36 cellular contexts compared by ENCODE assay signal in the genomic region with DNA sequence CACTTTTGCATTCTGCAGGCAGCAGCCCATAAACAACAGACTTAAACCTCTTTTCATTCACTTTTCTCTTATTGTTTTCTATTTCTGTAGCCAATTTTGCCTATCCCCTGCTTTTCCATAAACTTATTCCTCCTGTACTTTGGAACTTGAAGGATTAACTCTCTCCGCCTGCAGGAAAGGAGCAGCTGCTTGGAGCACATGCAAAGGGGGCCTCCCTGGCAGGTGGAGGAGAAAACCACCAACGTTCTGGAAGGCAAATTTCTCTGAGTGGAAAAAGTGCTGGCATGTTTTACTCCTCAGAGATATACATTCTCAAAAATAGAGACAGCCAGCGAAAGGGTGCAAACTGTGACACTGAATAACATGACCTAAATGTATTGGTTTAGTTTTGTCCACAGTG. TPM values are rescaled to one million over a fixed set of nuclear protein-coding genes. Genes with fewer than 3 reads are reported as not detected.
"Had no signal": no experiment of that assay in that cellular context is flagged by ENCODE, and none has a peak within 500 bp of the region (broad histone marks: within the 10 kb centered on the region; RNA-seq: fewer than 3 reads in every experiment).

No MANE protein-coding gene starts in this region.

- H3K4me3 Mint-ChIP-seq: activated B cell treated with CpG ODN at 0.5 μM for 24 hours; activated CD8-positive, alpha-beta T cell treated with anti-CD3 and anti-CD28 coated beads, Interleukin-2, amount 10 ng/mL, durations not matched to agents 7 days and 5 days; activated naive CD4-positive, alpha-beta T cell treated with anti-CD3 and anti-CD28 coated beads for 36 hours; activated naive CD8-positive, alpha-beta T cell treated with anti-CD3 and anti-CD28 coated beads for 36 hours; activated T-helper 1 cell treated with anti-CD3 and anti-CD28 coated beads, Interleukin-12 subunit alpha, Interleukin-12 subunit beta, Interleukin-2, Interleukin-4 antibody, amounts not matched to agents 30 ng/mL and 10 ng/mL and 1 ng/mL, durations not matched to agents 14 hours and 24 hours and 36 hours; brain; memory B cell; naive thymus-derived CD8-positive, alpha-beta T cell; stimulated activated effector memory CD8-positive, alpha-beta T cell treated with anti-CD3 and anti-CD28 coated beads, Interleukin-12 subunit alpha, Interleukin-12 subunit beta, amount 100 ng/mL, for 72 hours; stimulated activated naive CD8-positive, alpha-beta T cell treated with anti-CD3 and anti-CD28 coated beads, Interleukin-15, Interleukin-2, amounts not matched to agents 100 ng/mL and 50 ng/mL, for 24 hours had no signal

- H3K4me1 ChIP-seq: ascending aorta, right lobe of liver, upper lobe of left lung had no signal

- H3K27me3 ChIP-seq: ascending aorta, cardiac muscle cell, neutrophil, ovary, right lobe of liver, upper lobe of left lung had no signal

- H3K27ac Mint-ChIP-seq: activated B cell treated with CpG ODN at 0.5 μM for 24 hours; activated CD8-positive, alpha-beta T cell treated with anti-CD3 and anti-CD28 coated beads, Interleukin-2, amount 10 ng/mL, durations not matched to agents 7 days and 5 days; activated naive CD4-positive, alpha-beta T cell treated with anti-CD3 and anti-CD28 coated beads for 36 hours; activated naive CD8-positive, alpha-beta T cell treated with anti-CD3 and anti-CD28 coated beads for 36 hours; activated T-helper 1 cell treated with anti-CD3 and anti-CD28 coated beads, Interleukin-12 subunit alpha, Interleukin-12 subunit beta, Interleukin-2, Interleukin-4 antibody, amounts not matched to agents 30 ng/mL and 10 ng/mL and 1 ng/mL, durations not matched to agents 14 hours and 24 hours and 36 hours; brain; memory B cell; naive thymus-derived CD8-positive, alpha-beta T cell; progenitor cell of endocrine pancreas; stimulated activated effector memory CD8-positive, alpha-beta T cell treated with anti-CD3 and anti-CD28 coated beads, Interleukin-12 subunit alpha, Interleukin-12 subunit beta, amount 100 ng/mL, for 72 hours; stimulated activated naive CD8-positive, alpha-beta T cell treated with anti-CD3 and anti-CD28 coated beads, Interleukin-15, Interleukin-2, amounts not matched to agents 100 ng/mL and 50 ng/mL, for 24 hours had no signal

- ATAC-seq: activated CD8-positive, alpha-beta T cell treated with anti-CD3 and anti-CD28 coated beads, Interleukin-2, amount 10 ng/mL, durations not matched to agents 7 days and 5 days; esophagus mucosa; naive thymus-derived CD8-positive, alpha-beta T cell; right lobe of liver; stimulated activated effector memory CD8-positive, alpha-beta T cell treated with anti-CD3 and anti-CD28 coated beads, Interleukin-12 subunit alpha, Interleukin-12 subunit beta, amount 100 ng/mL, for 72 hours had no signal

- H3K4me1 Mint-ChIP-seq: activated B cell treated with CpG ODN at 0.5 μM for 24 hours; activated naive CD8-positive, alpha-beta T cell treated with anti-CD3 and anti-CD28 coated beads for 36 hours; memory B cell; naive thymus-derived CD8-positive, alpha-beta T cell; stimulated activated effector memory CD8-positive, alpha-beta T cell treated with anti-CD3 and anti-CD28 coated beads, Interleukin-12 subunit alpha, Interleukin-12 subunit beta, amount 100 ng/mL, for 72 hours had no signal

- H3K4me3 ChIP-seq: ascending aorta, cardiac muscle cell, coronary artery, dorsolateral prefrontal cortex, ovary, right lobe of liver, upper lobe of left lung had no signal

- H3K27ac ChIP-seq: ascending aorta, cardiac muscle cell, coronary artery, dorsolateral prefrontal cortex, neutrophil, ovary, right lobe of liver, upper lobe of left lung had no signal

- H3K27me3 Mint-ChIP-seq: activated B cell treated with CpG ODN at 0.5 μM for 24 hours; activated naive CD8-positive, alpha-beta T cell treated with anti-CD3 and anti-CD28 coated beads for 36 hours; memory B cell; progenitor cell of endocrine pancreas; stimulated activated naive CD8-positive, alpha-beta T cell treated with anti-CD3 and anti-CD28 coated beads, Interleukin-15, Interleukin-2, amounts not matched to agents 100 ng/mL and 50 ng/mL, for 24 hours had no signal

- H3K9me3 Mint-ChIP-seq: activated B cell treated with CpG ODN at 0.5 μM for 24 hours; activated naive CD4-positive, alpha-beta T cell treated with anti-CD3 and anti-CD28 coated beads for 36 hours; activated naive CD8-positive, alpha-beta T cell treated with anti-CD3 and anti-CD28 coated beads for 36 hours; activated T-helper 1 cell treated with anti-CD3 and anti-CD28 coated beads, Interleukin-12 subunit alpha, Interleukin-12 subunit beta, Interleukin-2, Interleukin-4 antibody, amounts not matched to agents 30 ng/mL and 10 ng/mL and 1 ng/mL, durations not matched to agents 14 hours and 24 hours and 36 hours; brain; memory B cell; naive thymus-derived CD8-positive, alpha-beta T cell; stimulated activated effector memory CD8-positive, alpha-beta T cell treated with anti-CD3 and anti-CD28 coated beads, Interleukin-12 subunit alpha, Interleukin-12 subunit beta, amount 100 ng/mL, for 72 hours; stimulated activated naive CD8-positive, alpha-beta T cell treated with anti-CD3 and anti-CD28 coated beads, Interleukin-15, Interleukin-2, amounts not matched to agents 100 ng/mL and 50 ng/mL, for 24 hours had no signal

- FAIRE-seq: endothelial cell of umbilical vein, small intestine had no signal

- H3K36me3 Mint-ChIP-seq: activated naive CD8-positive, alpha-beta T cell treated with anti-CD3 and anti-CD28 coated beads for 36 hours; brain; memory B cell; naive thymus-derived CD8-positive, alpha-beta T cell; stimulated activated effector memory CD8-positive, alpha-beta T cell treated with anti-CD3 and anti-CD28 coated beads, Interleukin-12 subunit alpha, Interleukin-12 subunit beta, amount 100 ng/mL, for 72 hours had no signal

- H3K9me3 ChIP-seq: ascending aorta, neutrophil, ovary, right lobe of liver, upper lobe of left lung had no signal

- H3K36me3 ChIP-seq: ascending aorta, cardiac muscle cell, neutrophil, ovary, right lobe of liver, upper lobe of left lung had no signal

- DNase-seq: activated B cell treated with CpG ODN at 0.5 μM for 24 hours; activated CD4-positive, alpha-beta T cell treated with anti-CD3 and anti-CD28 coated beads, Interleukin-2, amount 50 U/mL, for 1 hour; activated CD8-positive, alpha-beta T cell treated with anti-CD3 and anti-CD28 coated beads, Interleukin-2, amount 10 ng/mL, durations not matched to agents 7 days and 5 days; activated effector memory CD4-positive, alpha-beta T cell treated with anti-CD3 and anti-CD28 coated beads, Interleukin-2, amount 50 U/mL, for 16 hours; activated naive CD4-positive, alpha-beta T cell treated with anti-CD3 and anti-CD28 coated beads for 36 hours; activated naive CD8-positive, alpha-beta T cell treated with anti-CD3 and anti-CD28 coated beads for 36 hours; dorsolateral prefrontal cortex; foreskin fibroblast; head of caudate nucleus; hypothalamus; midbrain; naive thymus-derived CD8-positive, alpha-beta T cell; ovary; right lobe of liver; small intestine; stimulated activated CD4-positive, alpha-beta T cell treated with anti-CD3 and anti-CD28 coated beads, Interleukin-4, amount 100 ng/mL, for 24 hours; T-helper 2 cell; upper lobe of left lung had no signal

RNA-seq across cellular contexts. Expression of a gene that starts 33.6 kb away (rescaled TPM):
- total RNA-seq: activated B cell treated with CpG ODN at 0.5 μM for 24 hours; activated CD8-positive, alpha-beta T cell treated with anti-CD3 and anti-CD28 coated beads, Interleukin-2, amount 10 ng/mL, durations not matched to agents 7 days and 5 days; activated naive CD4-positive, alpha-beta T cell treated with anti-CD3 and anti-CD28 coated beads for 36 hours; activated naive CD8-positive, alpha-beta T cell treated with anti-CD3 and anti-CD28 coated beads for 36 hours; activated T-helper 1 cell treated with anti-CD3 and anti-CD28 coated beads, Interleukin-12 subunit alpha, Interleukin-12 subunit beta, Interleukin-2, Interleukin-4 antibody, amounts not matched to agents 30 ng/mL and 10 ng/mL and 1 ng/mL, durations not matched to agents 14 hours and 24 hours and 36 hours; ascending aorta; cardiac muscle cell; cerebellum; dorsolateral prefrontal cortex; endothelial cell of umbilical vein; esophagus mucosa; kidney epithelial cell; lower leg skin; naive thymus-derived CD8-positive, alpha-beta T cell; ovary; progenitor cell of endocrine pancreas; renal cortical epithelial cell; right lobe of liver; subcutaneous adipose tissue; upper lobe of left lung had no signal
- polyA plus RNA-seq: cardiac muscle cell; endothelial cell of umbilical vein; naive thymus-derived CD8-positive, alpha-beta T cell; ovary; small intestine; thymus had no signal
